26 cellular contexts compared by ENCODE assay signal in the genomic region with DNA sequence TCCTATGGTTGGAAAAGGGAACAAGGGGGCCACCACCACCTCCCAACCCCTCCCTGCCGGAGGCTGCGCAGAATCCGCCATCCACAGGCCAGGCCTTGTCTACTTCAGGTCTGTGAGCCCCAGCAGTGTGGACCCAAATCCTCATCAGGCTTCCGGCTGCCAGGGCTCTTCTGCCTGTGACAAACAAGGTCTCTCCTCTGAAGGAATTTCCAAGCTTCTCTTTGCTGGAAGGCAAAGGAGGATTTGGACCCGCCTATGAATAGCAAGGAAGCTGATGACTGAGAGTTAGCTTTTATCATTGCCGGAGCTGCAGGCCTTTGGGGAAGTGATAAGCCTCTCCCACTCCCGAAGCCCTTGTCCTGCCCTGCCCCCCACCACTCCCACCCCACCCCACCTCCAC.
"Had no signal": no experiment of that assay in that cellular context is flagged by ENCODE, and none has a peak within 500 bp of the region (broad histone marks: within the 10 kb centered on the region; RNA-seq: fewer than 3 reads in every experiment).

No MANE protein-coding gene starts in this region.

- H3K4me3 ChIP-seq: adrenal gland, MG63 had no signal

- H3K27ac ChIP-seq: adrenal gland had no signal

- H3K27ac Mint-ChIP-seq: activated B cell treated with CpG ODN at 0.5 μM for 24 hours; activated CD4-positive, alpha-beta T cell treated with anti-CD3 and anti-CD28 coated beads, Interleukin-2, amount 10 ng/mL, durations not matched to agents 24 days and 14 days; activated CD8-positive, alpha-beta memory T cell treated with anti-CD3 and anti-CD28 coated beads, Interleukin-2, amount 10 ng/mL, durations not matched to agents 7 days and 5 days; activated naive CD4-positive, alpha-beta T cell treated with anti-CD3 and anti-CD28 coated beads, Interleukin-2, amount 10 ng/mL, durations not matched to agents 7 days and 5 days; activated naive CD8-positive, alpha-beta T cell treated with anti-CD3 and anti-CD28 coated beads, Interleukin-2, amount 10 ng/mL, durations not matched to agents 7 days and 5 days; activated T-cell treated with anti-CD3 and anti-CD28 coated beads, Interleukin-2, amount 50 U/mL, for 24 hours; T-helper 1 cell treated with Interleukin-12 subunit alpha and Interleukin-12 subunit beta and Interleukin-4 antibody, amounts not matched to agents 30 μg/mL and 1 μg/mL, for 36 hours had no signal

- H3K4me1 Mint-ChIP-seq: activated B cell treated with CpG ODN at 0.5 μM for 24 hours; activated CD4-positive, alpha-beta T cell treated with anti-CD3 and anti-CD28 coated beads, Interleukin-2, amount 10 ng/mL, durations not matched to agents 24 days and 14 days; activated CD8-positive, alpha-beta memory T cell treated with anti-CD3 and anti-CD28 coated beads, Interleukin-2, amount 10 ng/mL, durations not matched to agents 7 days and 5 days; activated naive CD4-positive, alpha-beta T cell treated with anti-CD3 and anti-CD28 coated beads, Interleukin-2, amount 10 ng/mL, durations not matched to agents 7 days and 5 days; activated naive CD8-positive, alpha-beta T cell treated with anti-CD3 and anti-CD28 coated beads, Interleukin-2, amount 10 ng/mL, durations not matched to agents 7 days and 5 days had no signal

- H3K4me3 Mint-ChIP-seq: activated B cell treated with CpG ODN at 0.5 μM for 24 hours; activated CD4-positive, alpha-beta T cell treated with anti-CD3 and anti-CD28 coated beads, Interleukin-2, amount 10 ng/mL, durations not matched to agents 24 days and 14 days; activated CD8-positive, alpha-beta memory T cell treated with anti-CD3 and anti-CD28 coated beads, Interleukin-2, amount 10 ng/mL, durations not matched to agents 7 days and 5 days; activated naive CD4-positive, alpha-beta T cell treated with anti-CD3 and anti-CD28 coated beads, Interleukin-2, amount 10 ng/mL, durations not matched to agents 7 days and 5 days; activated naive CD8-positive, alpha-beta T cell treated with anti-CD3 and anti-CD28 coated beads, Interleukin-2, amount 10 ng/mL, durations not matched to agents 7 days and 5 days; activated T-cell treated with anti-CD3 and anti-CD28 coated beads, Interleukin-2, amount 50 U/mL, for 24 hours; T-helper 1 cell treated with Interleukin-12 subunit alpha and Interleukin-12 subunit beta and Interleukin-4 antibody, amounts not matched to agents 30 μg/mL and 1 μg/mL, for 36 hours had no signal

- H3K9me3 Mint-ChIP-seq: activated B cell treated with CpG ODN at 0.5 μM for 24 hours; activated CD4-positive, alpha-beta T cell treated with anti-CD3 and anti-CD28 coated beads, Interleukin-2, amount 10 ng/mL, durations not matched to agents 24 days and 14 days; activated naive CD4-positive, alpha-beta T cell treated with anti-CD3 and anti-CD28 coated beads, Interleukin-2, amount 10 ng/mL, durations not matched to agents 7 days and 5 days; activated naive CD8-positive, alpha-beta T cell treated with anti-CD3 and anti-CD28 coated beads, Interleukin-2, amount 10 ng/mL, durations not matched to agents 7 days and 5 days; activated T-cell treated with anti-CD3 and anti-CD28 coated beads, Interleukin-2, amount 50 U/mL, for 24 hours; T-helper 1 cell treated with Interleukin-12 subunit alpha and Interleukin-12 subunit beta and Interleukin-4 antibody, amounts not matched to agents 30 μg/mL and 1 μg/mL, for 36 hours had no signal

- H3K27me3 ChIP-seq: adrenal gland, MG63 had no signal

- H3K36me3 ChIP-seq: adrenal gland, MG63 had no signal

- H3K9me3 ChIP-seq: adrenal gland, MG63 had no signal

- H3K36me3 Mint-ChIP-seq: activated CD8-positive, alpha-beta memory T cell treated with anti-CD3 and anti-CD28 coated beads, Interleukin-2, amount 10 ng/mL, durations not matched to agents 7 days and 5 days; activated naive CD4-positive, alpha-beta T cell treated with anti-CD3 and anti-CD28 coated beads, Interleukin-2, amount 10 ng/mL, durations not matched to agents 7 days and 5 days; activated naive CD8-positive, alpha-beta T cell treated with anti-CD3 and anti-CD28 coated beads, Interleukin-2, amount 10 ng/mL, durations not matched to agents 7 days and 5 days had no signal

- DNase-seq: activated B cell treated with CpG ODN at 0.5 μM for 24 hours; activated CD4-positive, alpha-beta T cell treated with anti-CD3 and anti-CD28 coated beads for 1 hour; activated CD4-positive, alpha-beta T cell treated with anti-CD3 and anti-CD28 coated beads, Interleukin-2, amount 10 ng/mL, durations not matched to agents 24 days and 14 days; activated CD4-positive, alpha-beta T cell treated with anti-CD3 and anti-CD28 coated beads, Interleukin-2, amount 50 U/mL, for 48 hours; activated CD8-positive, alpha-beta memory T cell treated with anti-CD3 and anti-CD28 coated beads, Interleukin-2, amount 10 ng/mL, durations not matched to agents 7 days and 5 days; activated gamma-delta T cell; activated naive CD4-positive, alpha-beta T cell treated with anti-CD3 and anti-CD28 coated beads, Interleukin-2, amount 10 ng/mL, durations not matched to agents 7 days and 5 days; activated naive CD8-positive, alpha-beta T cell treated with anti-CD3 and anti-CD28 coated beads, Interleukin-2, amount 10 ng/mL, durations not matched to agents 7 days and 5 days; activated T-cell treated with anti-CD3 and anti-CD28 coated beads, Interleukin-2, amount 50 U/mL, for 24 hours; adrenal gland; anterior cingulate cortex; caudate nucleus; MG63; MV-4-11; NCI-H1092 treated with DMSO at 0.1 percent for 48 hours; NCI-H1417 treated with DMSO at 0.1 percent for 48 hours; NCI-H1694; NCI-H2029; NCI-H2107; NCI-H2171 treated with DMSO at 0.1 percent for 48 hours; NCI-H226; NCI-H526; NK-92 treated with Interleukin-12 subunit alpha and Interleukin-12 subunit beta, amount 100 ng/mL, for 24 hours; PC-3; SHP77 treated with DMSO at 0.1 percent for 48 hours had no signal

- H3K27me3 Mint-ChIP-seq: activated CD4-positive, alpha-beta T cell treated with anti-CD3 and anti-CD28 coated beads, Interleukin-2, amount 10 ng/mL, durations not matched to agents 24 days and 14 days; activated CD8-positive, alpha-beta memory T cell treated with anti-CD3 and anti-CD28 coated beads, Interleukin-2, amount 10 ng/mL, durations not matched to agents 7 days and 5 days had no signal
